ENCODE assay signal across 26 cellular contexts in the genomic region with DNA sequence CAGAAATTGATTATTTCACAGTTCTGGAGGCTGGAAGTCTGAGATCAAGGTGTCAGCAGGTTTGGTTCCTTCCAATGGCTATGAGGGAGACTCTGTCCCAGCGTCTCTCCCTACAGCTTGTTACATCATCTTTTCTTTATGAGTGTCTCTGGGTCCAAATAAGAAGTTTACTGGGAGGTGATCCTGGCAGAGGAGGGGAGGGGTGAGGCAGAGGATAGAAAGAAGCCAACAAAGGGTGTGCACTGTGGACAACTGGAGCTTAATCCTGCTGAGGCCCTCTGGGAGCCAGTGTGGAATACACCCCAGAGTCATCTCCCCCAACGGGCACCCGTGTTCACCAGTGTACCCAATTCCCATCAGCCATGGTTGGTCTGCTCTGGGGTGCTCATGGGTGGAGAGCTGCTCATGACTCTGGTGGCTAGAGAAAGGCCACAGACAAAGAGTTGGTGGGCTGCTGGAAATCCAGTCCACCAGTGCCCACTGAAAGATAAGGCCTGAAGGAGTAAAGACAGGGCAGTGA. TPM values are rescaled to one million over a fixed set of nuclear protein-coding genes. Genes with fewer than 3 reads are reported as not detected.
DNase-seq lines count a peak whose midpoint lies in the region; ATAC-seq and TF ChIP-seq lines count a peak whose summit lies in the region.
"Had no signal": no experiment of that assay in that cellular context is flagged by ENCODE, and none has a peak within 500 bp of the region (broad histone marks: within the 10 kb centered on the region; RNA-seq: fewer than 3 reads in every experiment).

No MANE protein-coding gene starts in this region.

- H3K79me2 ChIP-seq in fibroblast of lung (ENCODE audit: control insufficient read depth, insufficient read depth, low read length), result no peaks in the 10 kb centered on the region

- H3K9ac ChIP-seq in fibroblast of lung (ENCODE audit: insufficient read depth, low read length) (no peak overlapping the region), skeletal muscle satellite cell (ENCODE audit: low read depth, low read length) (peak overlapping the region; percentile 85)

- no peak for DNase-seq in activated naive CD4-positive, alpha-beta T cell (lab: John Stamatoyannopoulos, UW)
- DNase-seq in activated CD8-positive, alpha-beta T cell treated with anti-CD3 and anti-CD28 coated beads for 36 hours, result no peak
- no peak for DNase-seq in fibroblast of lung (ENCODE audit: low read depth in 2 of 2)
- no peak for DNase-seq in DMS79 (lab: John Stamatoyannopoulos, UW)
- DNase-seq in NCI-H187 treated with DMSO at 0.1 percent for 48 hours (lab: John Stamatoyannopoulos, UW), result no peak
- no peak for DNase-seq in HPDE6-E6E7 (ENCODE audit: extremely low spot score)
- DNase-seq: activated CD8-positive, alpha-beta memory T cell treated with anti-CD3 and anti-CD28 coated beads for 24 hours; activated naive CD8-positive, alpha-beta T cell treated with anti-CD3 and anti-CD28 coated beads, Interleukin-2, amount 10 ng/mL, durations not matched to agents 7 days and 5 days; activated T-cell treated with anti-CD3 and anti-CD28 coated beads, Interleukin-2, amount 50 U/mL, for 48 hours; kidney glomerular epithelial cell; NCI-H1436; NCI-H510A; NK-92 treated with Interleukin-12 subunit alpha and Interleukin-12 subunit beta, amount 100 ng/mL, for 24 hours; pancreas; right lobe of liver; stimulated activated CD4-positive, alpha-beta T cell treated with anti-CD3 and anti-CD28 coated beads, Interleukin-15, amount 100 ng/mL, for 24 hours; stimulated activated CD8-positive, alpha-beta memory T cell treated with anti-CD3 and anti-CD28 coated beads, Interleukin-4, amount 100 ng/mL, for 48 hours had no signal

- H3K4me3 ChIP-seq in fibroblast of lung (replicated peaks in 1 of 4; ENCODE audit: control extremely low read depth in 1 of 4, insufficient read depth in 1 of 4, low read depth in 3 of 4, low read length in 4 of 4), result no peak overlapping the region
- no peak overlapping the region for H3K4me3 ChIP-seq in skeletal muscle satellite cell (ENCODE audit: low read length)
- H3K4me3 ChIP-seq: pancreas, right lobe of liver had no signal

- peak overlapping the region; percentile 71 for H3K27ac ChIP-seq in fibroblast of lung (ENCODE audit: insufficient read depth, low read length)
- H3K27ac ChIP-seq: pancreas, right lobe of liver had no signal

- CTCF ChIA-PET in activated CD8-positive, alpha-beta T cell treated with anti-CD3 and anti-CD28 coated beads for 36 hours (lab: Charles Lee), result interaction anchor here (0.9 to 1.9 kb wide), 5 partner anchors 10 to 325 kb away, joined by 3 to 5 read pairs (median 4); no protein-coding TSS in a partner anchor

- H3K27me3 ChIP-seq in fibroblast of lung (ENCODE audit: control insufficient read depth, insufficient read depth, low read length) (no peaks in the 10 kb centered on the region), skeletal muscle satellite cell (ENCODE audit: control insufficient read depth, insufficient read depth, low read length) (no peaks in the 10 kb centered on the region)
- H3K27me3 ChIP-seq: pancreas, right lobe of liver had no signal

- no peak for TF ChIP-seq CTCF in activated CD8-positive, alpha-beta T cell treated with anti-CD3 and anti-CD28 coated beads for 36 hours (IDR thresholded peaks at IDR 0.05)
- TF ChIP-seq CTCF in fibroblast of lung (conservative IDR thresholded peaks at IDR 0.05 in 1 of 2, IDR thresholded peaks at IDR 0.05 in 1 of 2; ENCODE audit: low read depth in 1 of 2, low read length in 2 of 2), result no peak

- no peaks in the 10 kb centered on the region for H4K20me1 ChIP-seq in fibroblast of lung (ENCODE audit: control insufficient read depth, extremely low read depth, insufficient read depth, low read length)

- H3K36me3 Mint-ChIP-seq in activated naive CD4-positive, alpha-beta T cell treated with anti-CD3 and anti-CD28 coated beads, Interleukin-2, amount 50 U/mL, for 24 hours, result peaks cover 3% of the 10 kb centered on the region
- H3K36me3 Mint-ChIP-seq in activated CD8-positive, alpha-beta T cell treated with anti-CD3 and anti-CD28 coated beads for 36 hours (ENCODE audit: low read depth), result peaks cover 9% of the 10 kb centered on the region

- no peak for ATAC-seq in activated CD8-positive, alpha-beta T cell treated with anti-CD3 and anti-CD28 coated beads for 36 hours
- ATAC-seq: pancreas, right lobe of liver had no signal

- peaks cover 6% of the 10 kb centered on the region for H3K9me3 Mint-ChIP-seq in activated naive CD4-positive, alpha-beta T cell treated with anti-CD3 and anti-CD28 coated beads, Interleukin-2, amount 50 U/mL, for 24 hours
- H3K9me3 Mint-ChIP-seq in activated CD8-positive, alpha-beta T cell treated with anti-CD3 and anti-CD28 coated beads for 36 hours, result peaks cover 12% of the 10 kb centered on the region

- peak overlapping the region; percentile 65 for H3K27ac Mint-ChIP-seq in activated naive CD4-positive, alpha-beta T cell treated with anti-CD3 and anti-CD28 coated beads, Interleukin-2, amount 50 U/mL, for 24 hours
- H3K27ac Mint-ChIP-seq in activated CD8-positive, alpha-beta T cell treated with anti-CD3 and anti-CD28 coated beads for 36 hours, result peak overlapping the region; percentile 40
- H3K27ac Mint-ChIP-seq: activated naive CD8-positive, alpha-beta T cell treated with anti-CD3 and anti-CD28 coated beads, Interleukin-2, amount 10 ng/mL, durations not matched to agents 7 days and 5 days had no signal

- POLR2A ChIA-PET in activated CD8-positive, alpha-beta T cell treated with anti-CD3 and anti-CD28 coated beads for 36 hours (lab: Charles Lee), result interaction anchor here (0.7 to 6.0 kb wide), 6 partner anchors 29 to 101 kb away, joined by 3 to 53 read pairs (median 5); no protein-coding TSS in a partner anchor

- peaks cover 88% of the 10 kb centered on the region for H3K4me1 Mint-ChIP-seq in activated naive CD4-positive, alpha-beta T cell treated with anti-CD3 and anti-CD28 coated beads, Interleukin-2, amount 50 U/mL, for 24 hours
- peaks cover 91% of the 10 kb centered on the region for H3K4me1 Mint-ChIP-seq in activated CD8-positive, alpha-beta T cell treated with anti-CD3 and anti-CD28 coated beads for 36 hours (ENCODE audit: low read depth)

- H3K9me3 ChIP-seq in fibroblast of lung (ENCODE audit: control insufficient read depth, insufficient read depth, low read depth, low read length), result no peaks in the 10 kb centered on the region
- no peaks in the 10 kb centered on the region for H3K9me3 ChIP-seq in skeletal muscle satellite cell (replicated peaks; ENCODE audit: low read length)
- H3K9me3 ChIP-seq: pancreas, right lobe of liver had no signal

- H2AFZ ChIP-seq in fibroblast of lung (ENCODE audit: low read length), result no peak overlapping the region

- no peak overlapping the region for H3K4me3 Mint-ChIP-seq in activated naive CD4-positive, alpha-beta T cell treated with anti-CD3 and anti-CD28 coated beads, Interleukin-2, amount 50 U/mL, for 24 hours
- no peak overlapping the region for H3K4me3 Mint-ChIP-seq in activated CD8-positive, alpha-beta T cell treated with anti-CD3 and anti-CD28 coated beads for 36 hours
- H3K4me3 Mint-ChIP-seq: activated naive CD8-positive, alpha-beta T cell treated with anti-CD3 and anti-CD28 coated beads, Interleukin-2, amount 10 ng/mL, durations not matched to agents 7 days and 5 days had no signal

- H3K36me3 ChIP-seq in fibroblast of lung (ENCODE audit: control insufficient read depth, insufficient read depth, low read length) (no peaks in the 10 kb centered on the region), skeletal muscle satellite cell (ENCODE audit: insufficient read depth, low read length) (no peaks in the 10 kb centered on the region)
- H3K36me3 ChIP-seq: pancreas, right lobe of liver had no signal

- H3K4me2 ChIP-seq in fibroblast of lung (ENCODE audit: extremely low read depth, insufficient read depth, low read length) (no peak overlapping the region), skeletal muscle satellite cell (ENCODE audit: low read length) (no peak overlapping the region)

- no peaks in the 10 kb centered on the region for H3K27me3 Mint-ChIP-seq in activated naive CD4-positive, alpha-beta T cell treated with anti-CD3 and anti-CD28 coated beads, Interleukin-2, amount 50 U/mL, for 24 hours
- no peaks in the 10 kb centered on the region for H3K27me3 Mint-ChIP-seq in activated CD8-positive, alpha-beta T cell treated with anti-CD3 and anti-CD28 coated beads for 36 hours
- H3K27me3 Mint-ChIP-seq: activated naive CD8-positive, alpha-beta T cell treated with anti-CD3 and anti-CD28 coated beads, Interleukin-2, amount 10 ng/mL, durations not matched to agents 7 days and 5 days had no signal

- intact Hi-C loops in activated CD8-positive, alpha-beta T cell treated with anti-CD3 and anti-CD28 coated beads for 36 hours (cut with micrococcal nuclease), result loop anchor here (1.0 to 10.0 kb wide), 2 partner anchors 73 to 575 kb away; a partner anchor contains a TSS

- H3K4me1 ChIP-seq in fibroblast of lung (ENCODE audit: control insufficient read depth, extremely low read depth, insufficient read depth, low read length) (peaks cover 11% of the 10 kb centered on the region), skeletal muscle satellite cell (ENCODE audit: control insufficient read depth, insufficient read depth, low read length) (peaks cover 78% of the 10 kb centered on the region)

RNA-seq across cellular contexts. Expression of a gene that starts 57.5 kb away (rescaled TPM):
- total RNA-seq in activated CD8-positive, alpha-beta T cell treated with anti-CD3 and anti-CD28 coated beads for 36 hours, result 10 to 100 TPM; 28.7 to 30.7 TPM
- total RNA-seq in fibroblast of lung, result not detected in 2 replicates
- not detected in 2 replicates for polyA plus RNA-seq in fibroblast of lung
- polyA plus RNA-seq in fibroblast of lung (2012), result 0.10 TPM in 1 of 2 replicates, not detected in the other
- not detected in 2 replicates for polyA minus RNA-seq in fibroblast of lung (ENCODE audit: low replicate concordance)
- not detected in 2 replicates for total RNA-seq in skeletal muscle satellite cell (2012; rRNA removed)
- total RNA-seq: A673, cerebellum, G401, glomerular endothelial cell, H4, MCF 10A, right lobe of liver had no signal
- polyA plus RNA-seq: BJ, pancreas had no signal

Comparison
In these comparisons a context has a peak if more than half of its experiments do, and no peak if none do; other contexts are left out.
1. RNA of a gene that starts 57.5 kb away (total RNA-seq): 28.7 to 30.7 TPM in activated CD8-positive, alpha-beta T cell treated with anti-CD3 and anti-CD28 coated beads for 36 hours; not detected in fibroblast of lung; every median in the first group is over 10 times any median in the second.